8 cellular contexts compared by ENCODE assay signal in the genomic region with DNA sequence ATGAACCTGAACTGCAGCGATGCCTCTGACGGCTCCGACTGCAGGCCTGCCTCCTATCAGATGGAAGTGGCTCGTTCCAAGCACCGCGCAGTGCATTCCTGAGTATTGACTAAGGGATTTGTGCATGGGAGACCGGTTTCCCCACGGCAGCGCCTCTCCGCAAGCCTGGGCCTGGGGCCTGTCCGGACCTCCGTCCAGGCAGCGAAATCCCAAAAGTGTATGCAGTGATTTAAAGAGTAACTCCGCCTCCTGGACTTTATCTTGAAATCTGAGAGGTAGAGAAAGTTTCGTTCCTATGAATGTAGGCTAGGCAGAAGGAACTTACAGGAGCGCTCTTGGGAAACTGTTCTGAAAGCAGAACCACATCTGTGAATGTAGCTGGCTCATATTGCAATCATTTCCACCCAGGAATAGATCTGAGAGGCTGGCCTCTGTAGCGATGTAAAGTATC.
A peak's percentile ranks its signal among the peaks of the same experiment; 100 is the strongest.
DNase-seq lines count a peak whose midpoint lies in the region; ATAC-seq lines count a peak whose summit lies in the region.

No MANE protein-coding gene starts in this region.

- H3K9me3 ChIP-seq in adipocyte (ENCODE audit: control insufficient read depth, low read length), result no peaks in the 10 kb centered on the region

- H3K9ac ChIP-seq in adipocyte (ENCODE audit: low read length) (peak overlapping the region; percentile 79), rectal smooth muscle tissue (ENCODE audit: low read length) (no peak overlapping the region)

- no peaks in the 10 kb centered on the region for H3K27me3 ChIP-seq in adipocyte (replicated peaks; ENCODE audit: control insufficient read depth, insufficient read depth, low read length)
- no peaks in the 10 kb centered on the region for H3K27me3 ChIP-seq in rectal smooth muscle tissue (ENCODE audit: control insufficient read depth, insufficient read depth, low read length)

- peak overlapping the region; percentile 78 for H3K27ac ChIP-seq in rectal smooth muscle tissue (ENCODE audit: low read depth, low read length)

- H3K4me3 ChIP-seq in adipocyte (ENCODE audit: low read length), result peak overlapping the region; percentile 76
- H3K4me3 ChIP-seq in rectal smooth muscle tissue (ENCODE audit: low read length), result peak overlapping the region; percentile 35

- ATAC-seq in left ventricle myocardium superior, result peak; percentile 80
- ATAC-seq in HG02938 (IDR thresholded peaks at IDR 0.05; ENCODE audit: unreplicated experiment), result no peak

- H3K4me1 ChIP-seq in adipocyte (ENCODE audit: control insufficient read depth, insufficient read depth, low read length) (peaks cover 15% of the 10 kb centered on the region), rectal smooth muscle tissue (ENCODE audit: control insufficient read depth, insufficient read depth, low read length) (peaks cover 11% of the 10 kb centered on the region)

- DNase-seq in EH (ENCODE audit: low read depth) (peak; percentile 93), adipocyte (ENCODE audit: low read depth) (peak; percentile 96), left ventricle myocardium superior (peak; percentile 72), NK-92 (lab: John Stamatoyannopoulos, UW; ENCODE audit: unreplicated experiment) (no peak), NCI-H1436 (lab: John Stamatoyannopoulos, UW) (no peak)
- DNase-seq in activated naive CD4-positive, alpha-beta T cell (lab: John Stamatoyannopoulos, UW), result no peak

- no peaks in the 10 kb centered on the region for H3K36me3 ChIP-seq in adipocyte (ENCODE audit: control insufficient read depth, insufficient read depth, low read length, severe bottlenecking)
- H3K36me3 ChIP-seq in rectal smooth muscle tissue (ENCODE audit: control insufficient read depth, insufficient read depth, low read length), result no peaks in the 10 kb centered on the region

- intact Hi-C loops in left ventricle myocardium superior (cut with micrococcal nuclease), result loop anchor here (10.0 kb wide), 1 partner anchor 117 kb away; no protein-coding TSS in a partner anchor

Comparison
In these comparisons a context has a peak if more than half of its experiments do, and no peak if none do; other contexts are left out.
1. DNase-seq: peak in EH (single experiment), adipocyte (single experiment) and left ventricle myocardium superior (single experiment); none in NK-92 (single experiment), activated naive CD4-positive, alpha-beta T cell (0 of 4) and NCI-H1436 (single experiment).